8 cellular contexts compared by ENCODE assay signal in the genomic region with DNA sequence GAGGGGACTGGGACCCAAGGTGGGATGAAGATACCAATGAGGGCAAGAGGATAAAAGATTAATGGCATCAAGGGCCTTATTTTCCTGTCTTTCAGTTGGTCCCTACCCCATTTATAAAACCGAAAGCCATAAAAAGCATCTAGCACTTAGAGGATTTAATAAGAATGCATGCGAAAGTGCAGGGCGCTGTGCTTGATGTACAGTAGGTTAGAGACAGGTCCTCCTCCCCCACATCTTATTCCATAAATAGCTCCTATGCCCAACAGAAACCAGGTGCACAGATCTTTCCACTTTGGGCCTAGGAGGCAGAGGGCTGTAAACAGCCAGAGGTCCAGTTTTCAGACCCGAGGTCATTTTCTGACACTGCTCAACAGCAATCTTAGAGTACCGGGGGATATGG. TPM values are rescaled to one million over a fixed set of nuclear protein-coding genes. Genes with fewer than 3 reads are reported as not detected.
DNase-seq lines count a peak whose midpoint lies in the region; ATAC-seq and TF ChIP-seq lines count a peak whose summit lies in the region.

No MANE protein-coding gene starts in this region.

- no peak overlapping the region for H2BK120ac ChIP-seq in neuronal stem cell (ENCODE audit: low read depth, low read length)

- H3K4me3 Mint-ChIP-seq in CD4-positive, alpha-beta memory T cell, result peak overlapping the region; percentile 94 to 99 (median 97)

- H3K79me1 ChIP-seq in neuronal stem cell (ENCODE audit: low read depth, low read length), result peaks cover 4% of the 10 kb centered on the region

- peaks cover 31% of the 10 kb centered on the region for H3K4me1 ChIP-seq in CD4-positive, alpha-beta memory T cell (ENCODE audit: insufficient read depth, low read length)
- H3K4me1 ChIP-seq in Panc1 (ENCODE audit: control insufficient read depth, insufficient read depth, low read length) (peaks cover 10% of the 10 kb centered on the region; the same call in 1 of the 2 replicates), neuronal stem cell (ENCODE audit: control insufficient read depth in 2 of 2, insufficient read depth in 1 of 2, low read depth in 1 of 2, low read length in 2 of 2) (peaks cover 8 to 12% of the 10 kb centered on the region in 2 donors)

- H3K9ac ChIP-seq in neuronal stem cell (ENCODE audit: low read depth, low read length, poor library complexity), result no peak overlapping the region

- H3K27me3 Mint-ChIP-seq in CD4-positive, alpha-beta memory T cell, result no peaks in the 10 kb centered on the region

- no peak overlapping the region for H2BK12ac ChIP-seq in neuronal stem cell (ENCODE audit: low read length)

- peak overlapping the region; percentile 76 to 95 (median 94) for H3K27ac Mint-ChIP-seq in CD4-positive, alpha-beta memory T cell

- peaks cover 19 to 34% of the 10 kb centered on the region in 2 donors for H3K36me3 Mint-ChIP-seq in CD4-positive, alpha-beta memory T cell

- H3K14ac ChIP-seq in neuronal stem cell (ENCODE audit: low read length), result no peak overlapping the region

- no peaks in the 10 kb centered on the region for H3K9me3 ChIP-seq in CD4-positive, alpha-beta memory T cell (ENCODE audit: control insufficient read depth in 1 of 2, low read length in 2 of 2)
- no peaks in the 10 kb centered on the region for H3K9me3 ChIP-seq in Panc1 (ENCODE audit: control insufficient read depth, insufficient read depth, low read depth, low read length)
- peaks cover 0 to 1% of the 10 kb centered on the region in 2 donors for H3K9me3 ChIP-seq in neuronal stem cell (replicated peaks in 1 of 2; ENCODE audit: control insufficient read depth in 2 of 2, insufficient read depth in 1 of 2, low read depth in 1 of 2, low read length in 2 of 2)

- no peak overlapping the region for H3K4ac ChIP-seq in neuronal stem cell (ENCODE audit: low read length)

- ATAC-seq in Panc1, result no peak

- peaks cover 27 to 59% (median 38%) of the 10 kb centered on the region in 4 donors for H3K4me1 Mint-ChIP-seq in CD4-positive, alpha-beta memory T cell

- intact Hi-C loops in CD4-positive, alpha-beta memory T cell (cut with micrococcal nuclease), result loop anchor here (10.0 kb wide), 1 partner anchor 619 kb away; the partner anchor contains the start of gene ZNF770
- intact Hi-C loops in Panc1 (cut with micrococcal nuclease; ENCODE audit: unreplicated experiment), result no loop called here

- TF ChIP-seq CTCF in Panc1 (IDR thresholded peaks at IDR 0.05) (no peak), GM10248 (IDR thresholded peaks at IDR 0.05; ENCODE audit: control extremely low read depth, extremely low read depth, low read depth, missing control alignments) (no peak)

- BruUV-seq in Panc1 (replicated peaks; lab: Mats Ljungman, UMichigan), result no TSS peak

- H3K27me3 ChIP-seq in CD4-positive, alpha-beta memory T cell (ENCODE audit: insufficient read depth, low read length), result no peaks in the 10 kb centered on the region
- no peaks in the 10 kb centered on the region for H3K27me3 ChIP-seq in Panc1 (ENCODE audit: control insufficient read depth, insufficient read depth, low read length)
- H3K27me3 ChIP-seq in neuronal stem cell (ENCODE audit: control insufficient read depth in 3 of 3, insufficient read depth in 3 of 3, low read depth in 1 of 3, low read length in 3 of 3), result no peaks in the 10 kb centered on the region

- DNase-seq in CD4-positive, alpha-beta memory T cell, result no peak
- DNase-seq in Panc1 (ENCODE audit: low read depth, low spot score) (no peak), epithelial cell of prostate (ENCODE audit: low read depth, low spot score) (no peak), neuronal stem cell (ENCODE audit: low spot score) (no peak), LoVo (ENCODE audit: low spot score) (no peak), GM10248 (ENCODE audit: extremely low spot score) (no peak), NCI-H187 treated with DMSO at 0.1 percent for 48 hours (lab: John Stamatoyannopoulos, UW) (no peak), NCI-H2081 treated with DMSO at 0.1 percent for 48 hours (lab: John Stamatoyannopoulos, UW) (no peak)

- peaks cover 0 to 5% (median 0%) of the 10 kb centered on the region in 8 donors for H3K9me3 Mint-ChIP-seq in CD4-positive, alpha-beta memory T cell

- H2AFZ ChIP-seq in neuronal stem cell (ENCODE audit: low read length), result peak overlapping the region; percentile 100

- peak overlapping the region; percentile 66 to 84 for H3K4me3 ChIP-seq in CD4-positive, alpha-beta memory T cell (ENCODE audit: low read length in 2 of 2)
- H3K4me3 ChIP-seq in Panc1 (ENCODE audit: low read depth in 2 of 2, low read length in 2 of 2), result peak overlapping the region; percentile 77 to 90
- peak overlapping the region; percentile 78 to 98 for H3K4me3 ChIP-seq in neuronal stem cell (ENCODE audit: low read length in 2 of 2)

- H3K18ac ChIP-seq in neuronal stem cell (ENCODE audit: low read length), result peak overlapping the region; percentile 5

- no peak overlapping the region for H3K23ac ChIP-seq in neuronal stem cell (ENCODE audit: low read depth, low read length, poor library complexity)

- CTCF ChIA-PET in CD4-positive, alpha-beta memory T cell (lab: Charles Lee; ENCODE audit: partially characterized antibody), result interaction anchor here (0.9 to 5.7 kb wide), 9 partner anchors 9 to 303 kb away, joined by 3 to 111 read pairs (median 26); partner anchors contain the start of genes KATNBL1, NOP10, NUTM1 and SLC12A6
- CTCF ChIA-PET in Panc1 (lab: Charles Lee) (interaction anchor here (0.5 kb wide), 1 partner anchor 597 kb away, joined by 3 read pairs; no protein-coding TSS in a partner anchor), GM10248 (lab: Yijun Ruan, JAX) (interaction anchor here (0.8 to 5.4 kb wide), 10 partner anchors 10 to 305 kb away, joined by 3 to 69 read pairs (median 16); partner anchors contain the start of genes NOP10, NUTM1 and SLC12A6)

- H4K8ac ChIP-seq in neuronal stem cell (ENCODE audit: low read depth, low read length), result no peak overlapping the region

- peaks cover 17% of the 10 kb centered on the region for H3K36me3 ChIP-seq in CD4-positive, alpha-beta memory T cell (ENCODE audit: insufficient read depth, low read length)
- H3K36me3 ChIP-seq in Panc1 (ENCODE audit: control insufficient read depth, insufficient read depth, low read length), result peaks cover 5% of the 10 kb centered on the region; the same call in 1 of the 2 replicates
- peaks cover 17 to 28% of the 10 kb centered on the region in 2 donors for H3K36me3 ChIP-seq in neuronal stem cell (replicated peaks in 1 of 2; ENCODE audit: control insufficient read depth in 2 of 2, insufficient read depth in 2 of 2, low read length in 2 of 2)

- H2BK5ac ChIP-seq in neuronal stem cell (ENCODE audit: low read length), result peak overlapping the region; percentile 32

- peak overlapping the region; percentile 60 for H2AK5ac ChIP-seq in neuronal stem cell (ENCODE audit: low read depth, low read length)

- in situ Hi-C loops in Panc1 (cut with HindIII; ENCODE audit: low pct_unique_long_range_greater_than_20kb, low sequenced_read_pairs), result no loop called here

- peak overlapping the region; percentile 65 for H3K4me2 ChIP-seq in neuronal stem cell (ENCODE audit: insufficient read depth, low read length, poor library complexity, severe bottlenecking)

- no CpG with 5 or more reads among the region's 5 CpGs for WGBS in neuronal stem cell (ENCODE audit: extremely low coverage in 2 of 2, insufficient read length in 2 of 2, insufficient replicate concordance in 1 of 2), 2 donors

- no peak overlapping the region for H2BK15ac ChIP-seq in neuronal stem cell (ENCODE audit: low read length)

- POLR2A ChIA-PET in CD4-positive, alpha-beta memory T cell (lab: Charles Lee; ENCODE audit: partially characterized antibody), result interaction anchor here (0.7 to 4.1 kb wide), 10 partner anchors 11 to 623 kb away, joined by 3 to 144 read pairs (median 20); partner anchors contain the start of genes EMC4, EMC7, GOLGA8B and NOP10
- POLR2A ChIA-PET in Panc1 (lab: Charles Lee), result no interaction called here
- POLR2A ChIA-PET in GM10248 (lab: Yijun Ruan, JAX), result interaction anchor here (0.8 kb wide), 2 partner anchors 32 to 47 kb away, joined by 3 to 4 read pairs; no protein-coding TSS in a partner anchor

- peak overlapping the region; percentile 50 for H3K27ac ChIP-seq in CD4-positive, alpha-beta memory T cell (ENCODE audit: low read depth, low read length)
- peak overlapping the region; percentile 60 for H3K27ac ChIP-seq in Panc1 (ENCODE audit: low read length)
- H3K27ac ChIP-seq in epithelial cell of prostate, result peak overlapping the region; percentile 95
- peak overlapping the region; percentile 19 for H3K27ac ChIP-seq in neuronal stem cell (replicated peaks; ENCODE audit: low read length)

- H4K91ac ChIP-seq in neuronal stem cell (ENCODE audit: low read depth, low read length, poor library complexity), result no peak overlapping the region

RNA-seq across cellular contexts. Expression of gene LPCAT4, which starts 1.2 kb away (rescaled TPM):
- total RNA-seq in CD4-positive, alpha-beta memory T cell, result 100 to 1,000 TPM; 100 to 108 TPM
- 10 to 100 TPM; 19.0 to 23.4 TPM for polyA plus RNA-seq in CD4-positive, alpha-beta memory T cell
- total RNA-seq in Panc1 (2021; ENCODE audit: unreplicated experiment), result 58.5 TPM
- 76.3 TPM for polyA plus RNA-seq in Panc1 (2012; ENCODE audit: insufficient read length)
- polyA plus RNA-seq in neuronal stem cell (2013, experiment 1 of 2), result 72.2 TPM
- 73.0 TPM for polyA plus RNA-seq in neuronal stem cell (2013, experiment 2 of 2)

RNA-seq across cellular contexts. Expression of gene NUTM1, which starts 22.7 kb away (rescaled TPM):
- not detected for total RNA-seq in CD4-positive, alpha-beta memory T cell
- not detected for polyA plus RNA-seq in CD4-positive, alpha-beta memory T cell
- 0.05 TPM for total RNA-seq in Panc1 (2021; ENCODE audit: unreplicated experiment)
- polyA plus RNA-seq in Panc1 (2012; ENCODE audit: insufficient read length), result not detected
- 0.01 TPM for polyA plus RNA-seq in neuronal stem cell (2013, experiment 1 of 2)
- polyA plus RNA-seq in neuronal stem cell (2013, experiment 2 of 2), result not detected

RNA-seq across cellular contexts. Expression of gene NOP10, which starts 22.9 kb away (rescaled TPM):
- 10 to 100 TPM; 73.5 to 77.2 TPM for total RNA-seq in CD4-positive, alpha-beta memory T cell
- 100 to 1,000 TPM; 298 to 318 TPM for polyA plus RNA-seq in CD4-positive, alpha-beta memory T cell
- 306 TPM for total RNA-seq in Panc1 (2021; ENCODE audit: unreplicated experiment)
- polyA plus RNA-seq in Panc1 (2012; ENCODE audit: insufficient read length), result 308 TPM
- 266 TPM for polyA plus RNA-seq in neuronal stem cell (2013, experiment 1 of 2)
- 270 TPM for polyA plus RNA-seq in neuronal stem cell (2013, experiment 2 of 2)

RNA-seq across cellular contexts. Expression of gene SLC12A6, which starts 28.3 kb away (rescaled TPM):
- total RNA-seq in CD4-positive, alpha-beta memory T cell, result 10 to 100 TPM; 71.3 to 72.0 TPM
- polyA plus RNA-seq in CD4-positive, alpha-beta memory T cell, result 1 to 10 TPM; 1.8 to 8.1 TPM
- total RNA-seq in Panc1 (2021; ENCODE audit: unreplicated experiment), result 19.5 TPM
- 11.0 TPM for polyA plus RNA-seq in Panc1 (2012; ENCODE audit: insufficient read length)
- polyA plus RNA-seq in neuronal stem cell (2013, experiment 1 of 2), result 9.4 TPM
- 10.4 TPM for polyA plus RNA-seq in neuronal stem cell (2013, experiment 2 of 2)

Comparison
In these comparisons a context has a peak if more than half of its experiments do, and no peak if none do; other contexts are left out.
1. H3K27ac ChIP-seq: peak in every context shown above with its lines; median percentile 95 in epithelial cell of prostate; 60 in Panc1; 50 in CD4-positive, alpha-beta memory T cell; 19 in neuronal stem cell.